ENCODE assay signal across 9 cellular contexts in the genomic region with DNA sequence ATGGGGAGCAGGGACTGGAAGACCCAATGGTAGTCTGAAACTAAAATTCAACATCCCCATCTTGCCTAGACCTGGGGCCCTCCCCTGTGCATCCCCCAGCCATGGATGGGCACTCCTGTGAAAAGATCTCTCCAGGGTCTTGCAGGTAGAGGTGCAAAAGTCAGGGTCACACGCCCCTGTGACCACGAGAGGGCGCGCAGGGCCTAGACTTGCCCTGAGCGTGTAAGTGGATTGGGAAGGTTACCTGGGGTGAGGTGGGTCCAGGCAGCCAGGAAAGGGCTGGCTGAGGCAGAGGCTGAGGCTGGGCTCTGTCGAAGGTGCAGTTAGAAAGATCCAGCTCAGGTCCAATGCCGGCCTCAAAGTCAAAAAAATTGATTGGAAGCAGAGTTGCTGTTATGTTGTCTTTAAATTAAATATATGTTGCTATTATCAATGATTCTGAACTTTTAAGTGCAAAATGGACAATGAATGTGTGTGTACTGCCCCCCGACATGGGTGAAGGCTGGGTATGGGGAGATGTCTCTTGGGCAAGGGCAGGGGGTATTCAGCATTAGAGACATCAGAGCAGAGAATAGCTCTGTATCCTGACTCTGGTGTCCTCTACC. TPM values are rescaled to one million over a fixed set of nuclear protein-coding genes. Genes with fewer than 3 reads are reported as not detected.
DNase-seq lines count a peak whose midpoint lies in the region; ATAC-seq and TF ChIP-seq lines count a peak whose summit lies in the region.
"Had no signal": no experiment of that assay in that cellular context is flagged by ENCODE, and none has a peak within 500 bp of the region (broad histone marks: within the 10 kb centered on the region; RNA-seq: fewer than 3 reads in every experiment).

No MANE protein-coding gene starts in this region.

- DNase-seq in AG20443 (ENCODE audit: low spot score) (peak; percentile 74), NCI-H345 (lab: John Stamatoyannopoulos, UW) (peak; percentile 78), esophagus squamous epithelium (lab: John Stamatoyannopoulos, UW) (no peak), omental fat pad (ENCODE audit: low spot score) (no peak), aorta (peak; percentile 65 to 84), NCI-H128 (lab: John Stamatoyannopoulos, UW; ENCODE audit: unreplicated experiment) (no peak)
- peak in 2 of 3 experiments; percentile 42 to 47 for DNase-seq in activated CD8-positive, alpha-beta memory T cell treated with anti-CD3 and anti-CD28 coated beads for 48 hours (ENCODE audit: low read depth in 2 of 3, low spot score in 2 of 3)

- ATAC-seq in GM21529 (IDR thresholded peaks at IDR 0.05; ENCODE audit: unreplicated experiment) (peak; percentile 55), omental fat pad (ENCODE audit: low FRiP score) (peak; percentile 69), aorta (ENCODE audit: low FRiP score) (no peak)

- TF ChIP-seq POLR2A in esophagus squamous epithelium (IDR thresholded peaks at IDR 0.05) = no peak

- H3K4me1 ChIP-seq in esophagus squamous epithelium (peaks cover 5 to 28% (median 9%) of the 10 kb centered on the region in 3 donors), aorta (ENCODE audit: control insufficient read depth in 1 of 2, insufficient read depth in 2 of 2, low read length in 2 of 2) (no peaks in the 10 kb centered on the region)

- no peak overlapping the region for H3K4me3 ChIP-seq in esophagus squamous epithelium
- H3K4me3 ChIP-seq in aorta (ENCODE audit: low read length in 2 of 2) = no peak overlapping the region

- intact Hi-C loops in esophagus squamous epithelium (cut with DNase I) = loop anchor here (5.0 kb wide), 1 partner anchor 67 kb away; no protein-coding TSS in a partner anchor
- intact Hi-C loops in aorta (cut with DNase I) = loop anchor here (1.0 to 2.0 kb wide), 2 partner anchors 64 to 66 kb away; no protein-coding TSS in a partner anchor

- H3K27ac ChIP-seq in esophagus squamous epithelium (peak overlapping the region in 2 of 4 donors; percentile 9 to 46), aorta (ENCODE audit: low read depth in 1 of 2, low read length in 2 of 2) (no peak overlapping the region)

- TF ChIP-seq CTCF in esophagus squamous epithelium (IDR thresholded peaks at IDR 0.05) = peak; percentile 28 to 92 (median 79)
- peak in 2 of 3 donors; percentile 10 to 26 for TF ChIP-seq CTCF in omental fat pad (IDR thresholded peaks at IDR 0.05)

- H3K9me3 ChIP-seq in esophagus squamous epithelium = no peaks in the 10 kb centered on the region
- H3K9me3 ChIP-seq in aorta (ENCODE audit: control insufficient read depth, low read length) = no peaks in the 10 kb centered on the region

- WGBS in esophagus squamous epithelium, 2 donors = 19 to 42% methylated on average over 3 to 6 of the region's 8 CpGs
- WGBS in aorta, 2 donors = 11% methylated on average over 8 of the region's 8 CpGs

- H3K36me3 ChIP-seq in esophagus squamous epithelium (no peaks in the 10 kb centered on the region), aorta (ENCODE audit: control insufficient read depth in 1 of 2, insufficient read depth in 2 of 2, low read length in 1 of 2) (no peaks in the 10 kb centered on the region)

- peaks cover 0 to 41% (median 0%) of the 10 kb centered on the region in 4 donors for H3K27me3 ChIP-seq in esophagus squamous epithelium
- H3K27me3 ChIP-seq in aorta (ENCODE audit: control insufficient read depth in 1 of 2, insufficient read depth in 2 of 2, low read length in 1 of 2) = no peaks in the 10 kb centered on the region

RNA-seq across cellular contexts. Expression of a gene that starts 4.8 kb away (rescaled TPM):
- total RNA-seq in esophagus squamous epithelium = 1 to 10 TPM in 3 of 4 donors, not detected in 1; 1.1 to 2.9 (median 1.5) TPM
- under 1 TPM in 2 of 4 donors, not detected in 2; 0.19 to 0.24 TPM for total RNA-seq in omental fat pad
- total RNA-seq in aorta = not detected
- polyA plus RNA-seq in aorta = 1 to 10 TPM in 1 of 2 donors, under 1 TPM in 1; 0.31 to 2.4 TPM
- total RNA-seq: mononuclear cell had no signal

RNA-seq across cellular contexts. Expression of a gene that starts 24.3 kb away (rescaled TPM):
- total RNA-seq in esophagus squamous epithelium (10 to 100 TPM in 3 of 4 donors, 1 to 10 TPM in 1; 7.4 to 49.0 (median 14.3) TPM), omental fat pad (10 to 100 TPM; 32.3 to 97.4 (median 67.0) TPM), aorta (10 to 100 TPM; 23.6 to 79.1 TPM)
- 1 to 10 TPM; 4.8 to 9.4 TPM for polyA plus RNA-seq in aorta

Comparison
In these comparisons a context has a peak if more than half of its experiments do, and no peak if none do; other contexts are left out.
1. DNase-seq: peak in AG20443 (single experiment), NCI-H345 (single experiment), activated CD8-positive, alpha-beta memory T cell treated with anti-CD3 and anti-CD28 coated beads for 48 hours (2 of 3) and aorta (2 of 2); none in esophagus squamous epithelium (single experiment), omental fat pad (single experiment) and NCI-H128 (single experiment).